Comparison of ENCODE assay signal across 15 cellular contexts in the genomic region with DNA sequence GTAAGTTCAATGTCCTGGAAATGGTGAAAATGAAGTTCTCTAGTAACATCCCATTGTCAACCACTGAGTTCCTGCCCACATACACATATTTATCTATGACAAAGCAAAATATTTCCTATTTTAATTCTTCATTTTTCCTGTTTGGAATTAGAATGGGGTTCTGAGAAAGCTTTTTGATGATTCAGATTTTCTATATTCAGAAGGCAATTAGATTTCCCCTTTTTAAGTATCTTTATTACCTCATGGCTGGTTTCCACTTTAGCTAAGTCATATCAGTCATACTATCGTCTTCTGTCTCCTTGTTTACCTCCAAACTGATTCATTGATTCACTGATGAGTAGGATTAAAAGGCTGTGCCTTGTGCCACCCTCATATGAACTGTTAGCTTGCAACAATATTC. TPM values are rescaled to one million over a fixed set of nuclear protein-coding genes. Genes with fewer than 3 reads are reported as not detected.
DNase-seq lines count a peak whose midpoint lies in the region; ATAC-seq and TF ChIP-seq lines count a peak whose summit lies in the region.
"Had no signal": no experiment of that assay in that cellular context is flagged by ENCODE, and none has a peak within 500 bp of the region (broad histone marks: within the 10 kb centered on the region; RNA-seq: fewer than 3 reads in every experiment).

No MANE protein-coding gene starts in this region.

- TF ChIP-seq POLR2A in transverse colon (IDR thresholded peaks at IDR 0.05) = no peak

- no peaks in the 10 kb centered on the region for H3K27me3 ChIP-seq in transverse colon
- H3K27me3 ChIP-seq: sigmoid colon, vagina had no signal

- H3K4me3 Mint-ChIP-seq in activated CD4-positive, alpha-beta T cell treated with anti-CD3 and anti-CD28 coated beads for 36 hours = no peak overlapping the region
- H3K4me3 Mint-ChIP-seq in activated naive CD8-positive, alpha-beta T cell = no peak overlapping the region
- H3K4me3 Mint-ChIP-seq: activated B cell treated with CpG ODN at 0.5 μM for 24 hours had no signal

- H3K27me3 Mint-ChIP-seq in activated CD4-positive, alpha-beta T cell treated with anti-CD3 and anti-CD28 coated beads for 36 hours = no peaks in the 10 kb centered on the region
- no peaks in the 10 kb centered on the region for H3K27me3 Mint-ChIP-seq in activated naive CD8-positive, alpha-beta T cell
- H3K27me3 Mint-ChIP-seq: activated B cell treated with CpG ODN at 0.5 μM for 24 hours had no signal

- peaks cover 19% of the 10 kb centered on the region for H3K36me3 Mint-ChIP-seq in activated CD4-positive, alpha-beta T cell treated with anti-CD3 and anti-CD28 coated beads for 36 hours (ENCODE audit: low read depth)
- peaks cover 5% of the 10 kb centered on the region for H3K36me3 Mint-ChIP-seq in activated naive CD8-positive, alpha-beta T cell

- no peak overlapping the region for H3K27ac ChIP-seq in transverse colon
- H3K27ac ChIP-seq: sigmoid colon, vagina had no signal

- no peak for TF ChIP-seq CTCF in transverse colon (IDR thresholded peaks at IDR 0.05)

- intact Hi-C loops in activated CD4-positive, alpha-beta T cell treated with anti-CD3 and anti-CD28 coated beads for 36 hours (cut with DNase I, micrococcal nuclease) = no loop called here
- intact Hi-C loops in transverse colon (cut with DNase I; ENCODE audit: low total_unique reads) = no loop called here

- in situ Hi-C loops in transverse colon (cut with MboI; ENCODE audit: low pct_ligation_motif_present in 1 of 4, low pct_unique_long_range_greater_than_20kb in 1 of 4, low sequenced_read_pairs in 3 of 4) = no loop called here

- no peak overlapping the region for H3K4me3 ChIP-seq in transverse colon
- H3K4me3 ChIP-seq: sigmoid colon, vagina had no signal

- CTCF ChIA-PET in activated CD4-positive, alpha-beta T cell treated with anti-CD3 and anti-CD28 coated beads for 36 hours (lab: Charles Lee) = interaction anchor here (0.7 to 1.2 kb wide), 3 partner anchors 18 to 1249 kb away, joined by 3 to 4 read pairs (median 3); no protein-coding TSS in a partner anchor

- peak; percentile 95 for ATAC-seq in activated CD4-positive, alpha-beta T cell treated with anti-CD3 and anti-CD28 coated beads for 36 hours
- ATAC-seq in GM18858 (IDR thresholded peaks at IDR 0.05; ENCODE audit: unreplicated experiment) (no peak), HG03354 (IDR thresholded peaks at IDR 0.05; ENCODE audit: poor library complexity, severe bottlenecking, unreplicated experiment) (no peak)

- WGBS in transverse colon (ENCODE audit: low coverage in 1 of 2), 2 donors = 59 to 83% methylated on average over 1 of the region's 1 CpG

- peaks cover 19% of the 10 kb centered on the region for H3K4me1 Mint-ChIP-seq in activated CD4-positive, alpha-beta T cell treated with anti-CD3 and anti-CD28 coated beads for 36 hours
- peaks cover 29% of the 10 kb centered on the region for H3K4me1 Mint-ChIP-seq in activated naive CD8-positive, alpha-beta T cell (ENCODE audit: low read depth)

- no peak overlapping the region for H3K27ac Mint-ChIP-seq in activated CD4-positive, alpha-beta T cell treated with anti-CD3 and anti-CD28 coated beads for 36 hours
- peak overlapping the region; percentile 61 for H3K27ac Mint-ChIP-seq in activated naive CD8-positive, alpha-beta T cell
- H3K27ac Mint-ChIP-seq: activated B cell treated with CpG ODN at 0.5 μM for 24 hours had no signal

- peaks cover 3% of the 10 kb centered on the region for H3K9me3 Mint-ChIP-seq in activated CD4-positive, alpha-beta T cell treated with anti-CD3 and anti-CD28 coated beads for 36 hours (ENCODE audit: low read depth)
- H3K9me3 Mint-ChIP-seq in activated naive CD8-positive, alpha-beta T cell (ENCODE audit: low read depth) = no peaks in the 10 kb centered on the region

- no peaks in the 10 kb centered on the region for H3K36me3 ChIP-seq in transverse colon
- H3K36me3 ChIP-seq: sigmoid colon, vagina had no signal

- no peak for TF ChIP-seq EP300 in transverse colon (IDR thresholded peaks at IDR 0.05; ENCODE audit: low read depth)

- H3K4me1 ChIP-seq in transverse colon = peaks cover 0 to 11% (median 0%) of the 10 kb centered on the region in 4 donors

- H3K9me3 ChIP-seq in transverse colon = no peaks in the 10 kb centered on the region
- H3K9me3 ChIP-seq: sigmoid colon, vagina had no signal

- POLR2A ChIA-PET in activated CD4-positive, alpha-beta T cell treated with anti-CD3 and anti-CD28 coated beads for 36 hours (lab: Charles Lee) = no interaction called here

- DNase-seq in activated CD4-positive, alpha-beta T cell treated with anti-CD3 and anti-CD28 coated beads for 36 hours = no peak
- no peak for DNase-seq in activated CD4-positive, alpha-beta T cell treated with anti-CD3 and anti-CD28 coated beads, Interleukin-2, amount 50 U/mL, for 48 hours
- DNase-seq in HCEC 1CT (peak; percentile 32), lung microvascular endothelial cell (ENCODE audit: low read depth in 2 of 2) (peak; percentile 63 to 76), transverse colon (no peak)
- DNase-seq: activated B cell treated with CpG ODN at 0.5 μM for 24 hours; mesendoderm; NCI-H1105 treated with DMSO at 0.1 percent for 48 hours; sigmoid colon; stimulated activated CD4-positive, alpha-beta T cell treated with anti-CD3 and anti-CD28 coated beads, Interleukin-4, amount 100 ng/mL, for 24 hours had no signal

RNA-seq across cellular contexts. Expression of a gene that starts 17.9 kb away (rescaled TPM):
- 100 to 1,000 TPM; 100 to 136 TPM for total RNA-seq in activated CD4-positive, alpha-beta T cell treated with anti-CD3 and anti-CD28 coated beads for 36 hours
- total RNA-seq in lung microvascular endothelial cell = 131 and 158 TPM in 2 replicates
- 100 to 1,000 TPM in 3 of 4 donors, 10 to 100 TPM in 1; 65.8 to 195 (median 159) TPM for total RNA-seq in transverse colon

RNA-seq across cellular contexts. Expression of a gene that starts 43.2 kb away (rescaled TPM):
- under 1 TPM in 1 of 2 experiments, not detected in 1; 0.25 TPM for total RNA-seq in activated CD4-positive, alpha-beta T cell treated with anti-CD3 and anti-CD28 coated beads for 36 hours
- total RNA-seq in lung microvascular endothelial cell (0.40 and 0.65 TPM in 2 replicates), transverse colon (1 to 10 TPM in 2 of 4 donors, not detected in 2; 1.3 to 1.4 TPM)
- total RNA-seq: fibroblast of villous mesenchyme had no signal

Comparison
In these comparisons a context has a peak if more than half of its experiments do, and no peak if none do; other contexts are left out.
1. DNase-seq: peak in HCEC 1CT (single experiment) and lung microvascular endothelial cell (2 of 2); none in activated CD4-positive, alpha-beta T cell treated with anti-CD3 and anti-CD28 coated beads for 36 hours (single experiment), activated CD4-positive, alpha-beta T cell treated with anti-CD3 and anti-CD28 coated beads, Interleukin-2, amount 50 U/mL, for 48 hours (0 of 2) and transverse colon (single experiment).